2 cellular contexts compared by ENCODE assay signal in the genomic region with DNA sequence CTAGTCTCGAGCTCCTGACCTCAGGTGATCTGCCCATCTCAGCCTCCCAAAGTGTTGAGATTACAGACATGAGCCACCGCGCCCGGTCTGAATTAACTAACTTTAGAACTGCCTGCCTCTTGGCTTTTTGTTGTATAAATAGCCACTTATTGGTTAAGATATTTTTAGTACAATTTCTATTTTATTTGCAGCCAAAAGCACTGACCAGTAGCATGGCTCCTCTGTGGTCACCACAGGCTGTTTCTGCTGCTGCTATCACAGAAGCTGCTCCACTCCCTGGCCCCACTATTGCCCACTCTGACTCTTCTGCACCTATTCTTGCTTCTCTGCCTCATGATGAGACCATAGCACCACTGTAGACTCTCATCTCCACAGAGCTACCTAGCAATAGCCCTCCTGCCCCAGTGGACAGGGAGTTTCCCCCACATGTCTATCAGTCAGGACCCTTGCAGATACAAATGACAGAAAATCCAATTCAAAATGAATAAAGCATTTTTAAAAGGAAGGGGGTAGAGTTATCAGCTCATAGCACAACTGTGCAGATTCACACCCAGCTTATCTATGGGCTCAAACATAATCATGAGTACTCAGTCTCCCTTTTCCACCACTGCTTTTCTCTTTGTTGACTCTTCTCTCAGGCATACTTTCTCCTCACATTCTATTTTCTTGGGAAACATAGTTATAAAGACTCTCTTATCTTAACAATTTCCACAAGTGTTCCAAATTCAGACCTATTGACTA.
A peak's percentile ranks its signal among the peaks of the same experiment; 100 is the strongest.
TF ChIP-seq lines count a peak whose summit lies in the region.

No MANE protein-coding gene starts in this region.

TF ChIP-seq in K562, 482 proteins besides CTCF, POLR2A, EP300 and RAD21 (continued from another document):
- no peak for TF ChIP-seq GATA2 (CRISPR knock-in tag; IDR thresholded peaks at IDR 0.05)
- TF ChIP-seq MTA2 (IDR thresholded peaks at IDR 0.05; ENCODE audit: low read depth), result 0 out of 2 replicates have a peak, but pooled peaks have one; percentile 16
- TF ChIP-seq, protein P1, sequence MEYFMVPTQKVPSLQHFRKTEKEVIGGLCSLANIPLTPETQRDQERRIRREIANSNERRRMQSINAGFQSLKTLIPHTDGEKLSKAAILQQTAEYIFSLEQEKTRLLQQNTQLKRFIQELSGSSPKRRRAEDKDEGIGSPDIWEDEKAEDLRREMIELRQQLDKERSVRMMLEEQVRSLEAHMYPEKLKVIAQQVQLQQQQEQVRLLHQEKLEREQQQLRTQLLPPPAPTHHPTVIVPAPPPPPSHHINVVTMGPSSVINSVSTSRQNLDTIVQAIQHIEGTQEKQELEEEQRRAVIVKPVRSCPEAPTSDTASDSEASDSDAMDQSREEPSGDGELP (CRISPR knock-in tag; IDR thresholded peaks at IDR 0.05; ENCODE audit: borderline replicate concordance), result no peak
- TF ChIP-seq CBFA2T3 (IDR thresholded peaks at IDR 0.05), result peak; percentile 69
- TF ChIP-seq, protein P2, sequence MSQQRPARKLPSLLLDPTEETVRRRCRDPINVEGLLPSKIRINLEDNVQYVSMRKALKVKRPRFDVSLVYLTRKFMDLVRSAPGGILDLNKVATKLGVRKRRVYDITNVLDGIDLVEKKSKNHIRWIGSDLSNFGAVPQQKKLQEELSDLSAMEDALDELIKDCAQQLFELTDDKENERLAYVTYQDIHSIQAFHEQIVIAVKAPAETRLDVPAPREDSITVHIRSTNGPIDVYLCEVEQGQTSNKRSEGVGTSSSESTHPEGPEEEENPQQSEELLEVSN (IDR thresholded peaks at IDR 0.05; ENCODE audit: borderline replicate concordance in 1 of 2, extremely low read depth in 1 of 2, insufficient read depth in 1 of 2, insufficient read length in 1 of 2, low read depth in 1 of 2, low read length in 1 of 2, poor library complexity in 1 of 2, severe bottlenecking in 1 of 2), result no peak
- TF ChIP-seq CBFA2T2 (conservative IDR thresholded peaks at IDR 0.05), result peak; percentile 52
- peak; percentile 60 for TF ChIP-seq TCF3 (CRISPR knock-in tag; IDR thresholded peaks at IDR 0.05)
- TF ChIP-seq ARID1B (IDR thresholded peaks at IDR 0.05), result peak; percentile 67
- TF ChIP-seq RBM39 (optimal IDR thresholded peaks at IDR 0.05; ENCODE audit: low read depth, low read length), result no peak
- TF ChIP-seq ZKSCAN3 (CRISPR knock-in tag; IDR thresholded peaks at IDR 0.05), result no peak
- TF ChIP-seq CHD1 (IDR thresholded peaks at IDR 0.05; ENCODE audit: low read length), result no peak
- no peak for TF ChIP-seq ZNF445 (CRISPR knock-in tag; IDR thresholded peaks at IDR 0.05; ENCODE audit: low read depth)
- TF ChIP-seq NCOR1 (IDR thresholded peaks at IDR 0.05), result peak; percentile 48; the same call in 1 of the 2 replicates
- no peak for TF ChIP-seq ZNF24 (IDR thresholded peaks at IDR 0.05)

TF ChIP-seq in HepG2, 621 proteins besides CTCF, POLR2A, EP300 and RAD21 (continued from another document):
- TF ChIP-seq, protein P3, sequence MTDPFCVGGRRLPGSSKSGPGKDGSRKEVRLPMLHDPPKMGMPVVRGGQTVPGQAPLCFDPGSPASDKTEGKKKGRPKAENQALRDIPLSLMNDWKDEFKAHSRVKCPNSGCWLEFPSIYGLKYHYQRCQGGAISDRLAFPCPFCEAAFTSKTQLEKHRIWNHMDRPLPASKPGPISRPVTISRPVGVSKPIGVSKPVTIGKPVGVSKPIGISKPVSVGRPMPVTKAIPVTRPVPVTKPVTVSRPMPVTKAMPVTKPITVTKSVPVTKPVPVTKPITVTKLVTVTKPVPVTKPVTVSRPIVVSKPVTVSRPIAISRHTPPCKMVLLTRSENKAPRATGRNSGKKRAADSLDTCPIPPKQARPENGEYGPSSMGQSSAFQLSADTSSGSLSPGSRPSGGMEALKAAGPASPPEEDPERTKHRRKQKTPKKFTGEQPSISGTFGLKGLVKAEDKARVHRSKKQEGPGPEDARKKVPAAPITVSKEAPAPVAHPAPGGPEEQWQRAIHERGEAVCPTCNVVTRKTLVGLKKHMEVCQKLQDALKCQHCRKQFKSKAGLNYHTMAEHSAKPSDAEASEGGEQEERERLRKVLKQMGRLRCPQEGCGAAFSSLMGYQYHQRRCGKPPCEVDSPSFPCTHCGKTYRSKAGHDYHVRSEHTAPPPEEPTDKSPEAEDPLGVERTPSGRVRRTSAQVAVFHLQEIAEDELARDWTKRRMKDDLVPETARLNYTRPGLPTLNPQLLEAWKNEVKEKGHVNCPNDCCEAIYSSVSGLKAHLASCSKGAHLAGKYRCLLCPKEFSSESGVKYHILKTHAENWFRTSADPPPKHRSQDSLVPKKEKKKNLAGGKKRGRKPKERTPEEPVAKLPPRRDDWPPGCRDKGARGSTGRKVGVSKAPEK (CRISPR knock-in tag; IDR thresholded peaks at IDR 0.05; ENCODE audit: borderline replicate concordance), result no peak
- TF ChIP-seq ZNF709 (CRISPR knock-in tag; IDR thresholded peaks at IDR 0.05), result no peak
TF ChIP-seq in HepG2: peak in this region for 0.
